1 cellular context compared by ENCODE assay signal in the genomic region with DNA sequence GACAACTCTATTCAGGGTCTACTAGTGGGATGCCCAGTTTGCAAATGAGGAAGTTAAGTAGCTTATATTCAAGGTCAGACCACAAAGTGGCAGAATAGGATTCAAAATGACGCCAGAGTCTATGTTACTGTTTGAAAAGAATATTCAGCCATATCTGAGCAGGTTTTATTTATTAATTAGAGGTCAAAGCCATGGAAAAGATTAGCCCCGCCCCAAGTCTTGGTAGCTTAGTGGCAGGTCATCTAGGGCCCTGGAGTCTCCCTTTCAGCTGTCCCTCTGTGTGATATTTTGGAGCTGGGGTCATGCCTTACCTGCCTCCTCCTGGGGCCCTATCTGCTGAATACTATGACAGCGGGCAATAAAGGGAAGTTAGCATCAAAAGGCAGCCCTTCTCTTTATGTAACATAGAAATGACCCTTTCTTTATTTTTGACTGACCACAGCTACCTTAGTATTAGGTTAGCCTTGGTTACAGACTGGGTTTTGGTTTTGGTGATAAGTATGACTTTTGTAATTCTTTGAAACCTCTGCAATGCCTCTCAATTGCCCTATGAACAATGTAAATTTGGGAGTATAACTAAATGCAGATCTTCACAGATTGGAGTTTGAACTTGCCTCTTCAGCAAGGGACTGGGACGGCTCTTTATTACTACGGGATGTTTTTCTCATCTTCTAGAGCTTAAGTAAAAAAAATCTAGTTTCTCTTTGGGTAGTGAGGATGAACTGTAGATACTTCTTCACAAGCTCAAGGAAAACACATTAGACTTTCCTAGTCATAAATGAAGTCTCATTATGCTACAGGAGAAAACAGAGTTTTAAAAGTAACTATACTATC.
TF ChIP-seq lines count a peak whose summit lies in the region.

No MANE protein-coding gene starts in this region.

TF ChIP-seq in WTC11, 78 proteins besides CTCF, POLR2A, EP300 and RAD21 (continued from another document):
- TF ChIP-seq, protein P1, sequence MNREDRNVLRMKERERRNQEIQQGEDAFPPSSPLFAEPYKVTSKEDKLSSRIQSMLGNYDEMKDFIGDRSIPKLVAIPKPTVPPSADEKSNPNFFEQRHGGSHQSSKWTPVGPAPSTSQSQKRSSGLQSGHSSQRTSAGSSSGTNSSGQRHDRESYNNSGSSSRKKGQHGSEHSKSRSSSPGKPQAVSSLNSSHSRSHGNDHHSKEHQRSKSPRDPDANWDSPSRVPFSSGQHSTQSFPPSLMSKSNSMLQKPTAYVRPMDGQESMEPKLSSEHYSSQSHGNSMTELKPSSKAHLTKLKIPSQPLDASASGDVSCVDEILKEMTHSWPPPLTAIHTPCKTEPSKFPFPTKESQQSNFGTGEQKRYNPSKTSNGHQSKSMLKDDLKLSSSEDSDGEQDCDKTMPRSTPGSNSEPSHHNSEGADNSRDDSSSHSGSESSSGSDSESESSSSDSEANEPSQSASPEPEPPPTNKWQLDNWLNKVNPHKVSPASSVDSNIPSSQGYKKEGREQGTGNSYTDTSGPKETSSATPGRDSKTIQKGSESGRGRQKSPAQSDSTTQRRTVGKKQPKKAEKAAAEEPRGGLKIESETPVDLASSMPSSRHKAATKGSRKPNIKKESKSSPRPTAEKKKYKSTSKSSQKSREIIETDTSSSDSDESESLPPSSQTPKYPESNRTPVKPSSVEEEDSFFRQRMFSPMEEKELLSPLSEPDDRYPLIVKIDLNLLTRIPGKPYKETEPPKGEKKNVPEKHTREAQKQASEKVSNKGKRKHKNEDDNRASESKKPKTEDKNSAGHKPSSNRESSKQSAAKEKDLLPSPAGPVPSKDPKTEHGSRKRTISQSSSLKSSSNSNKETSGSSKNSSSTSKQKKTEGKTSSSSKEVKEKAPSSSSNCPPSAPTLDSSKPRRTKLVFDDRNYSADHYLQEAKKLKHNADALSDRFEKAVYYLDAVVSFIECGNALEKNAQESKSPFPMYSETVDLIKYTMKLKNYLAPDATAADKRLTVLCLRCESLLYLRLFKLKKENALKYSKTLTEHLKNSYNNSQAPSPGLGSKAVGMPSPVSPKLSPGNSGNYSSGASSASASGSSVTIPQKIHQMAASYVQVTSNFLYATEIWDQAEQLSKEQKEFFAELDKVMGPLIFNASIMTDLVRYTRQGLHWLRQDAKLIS (CRISPR knock-in tag; IDR thresholded peaks at IDR 0.05; ENCODE audit: borderline replicate concordance), result no peak
- TF ChIP-seq PREB (CRISPR knock-in tag; IDR thresholded peaks at IDR 0.05; ENCODE audit: borderline replicate concordance), result no peak
- TF ChIP-seq TP53 (CRISPR knock-in tag; IDR thresholded peaks at IDR 0.05), result no peak
- no peak for TF ChIP-seq SMAD3 (CRISPR knock-in tag; IDR thresholded peaks at IDR 0.05; ENCODE audit: borderline replicate concordance)
- TF ChIP-seq USF2 (CRISPR knock-in tag; IDR thresholded peaks at IDR 0.05), result no peak
- TF ChIP-seq ATF1 (CRISPR knock-in tag; IDR thresholded peaks at IDR 0.05), result no peak
- TF ChIP-seq NFATC4 (CRISPR knock-in tag; IDR thresholded peaks at IDR 0.05), result no peak
- no peak for TF ChIP-seq SP1 (CRISPR knock-in tag; conservative IDR thresholded peaks at IDR 0.05)
- no peak for TF ChIP-seq FOXK1 (CRISPR knock-in tag; IDR thresholded peaks at IDR 0.05)
- TF ChIP-seq, protein P2, sequence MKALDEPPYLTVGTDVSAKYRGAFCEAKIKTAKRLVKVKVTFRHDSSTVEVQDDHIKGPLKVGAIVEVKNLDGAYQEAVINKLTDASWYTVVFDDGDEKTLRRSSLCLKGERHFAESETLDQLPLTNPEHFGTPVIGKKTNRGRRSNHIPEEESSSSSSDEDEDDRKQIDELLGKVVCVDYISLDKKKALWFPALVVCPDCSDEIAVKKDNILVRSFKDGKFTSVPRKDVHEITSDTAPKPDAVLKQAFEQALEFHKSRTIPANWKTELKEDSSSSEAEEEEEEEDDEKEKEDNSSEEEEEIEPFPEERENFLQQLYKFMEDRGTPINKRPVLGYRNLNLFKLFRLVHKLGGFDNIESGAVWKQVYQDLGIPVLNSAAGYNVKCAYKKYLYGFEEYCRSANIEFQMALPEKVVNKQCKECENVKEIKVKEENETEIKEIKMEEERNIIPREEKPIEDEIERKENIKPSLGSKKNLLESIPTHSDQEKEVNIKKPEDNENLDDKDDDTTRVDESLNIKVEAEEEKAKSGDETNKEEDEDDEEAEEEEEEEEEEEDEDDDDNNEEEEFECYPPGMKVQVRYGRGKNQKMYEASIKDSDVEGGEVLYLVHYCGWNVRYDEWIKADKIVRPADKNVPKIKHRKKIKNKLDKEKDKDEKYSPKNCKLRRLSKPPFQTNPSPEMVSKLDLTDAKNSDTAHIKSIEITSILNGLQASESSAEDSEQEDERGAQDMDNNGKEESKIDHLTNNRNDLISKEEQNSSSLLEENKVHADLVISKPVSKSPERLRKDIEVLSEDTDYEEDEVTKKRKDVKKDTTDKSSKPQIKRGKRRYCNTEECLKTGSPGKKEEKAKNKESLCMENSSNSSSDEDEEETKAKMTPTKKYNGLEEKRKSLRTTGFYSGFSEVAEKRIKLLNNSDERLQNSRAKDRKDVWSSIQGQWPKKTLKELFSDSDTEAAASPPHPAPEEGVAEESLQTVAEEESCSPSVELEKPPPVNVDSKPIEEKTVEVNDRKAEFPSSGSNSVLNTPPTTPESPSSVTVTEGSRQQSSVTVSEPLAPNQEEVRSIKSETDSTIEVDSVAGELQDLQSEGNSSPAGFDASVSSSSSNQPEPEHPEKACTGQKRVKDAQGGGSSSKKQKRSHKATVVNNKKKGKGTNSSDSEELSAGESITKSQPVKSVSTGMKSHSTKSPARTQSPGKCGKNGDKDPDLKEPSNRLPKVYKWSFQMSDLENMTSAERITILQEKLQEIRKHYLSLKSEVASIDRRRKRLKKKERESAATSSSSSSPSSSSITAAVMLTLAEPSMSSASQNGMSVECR (CRISPR knock-in tag; IDR thresholded peaks at IDR 0.05; ENCODE audit: borderline replicate concordance), result no peak
